In genomic region chr5:149712439-149713147, GRCh38 we compare ENCODE assay signal across 21 cellular contexts.
"Had no signal": no experiment of that assay in that cellular context is flagged by ENCODE, and none has a peak within 500 bp of the region (broad histone marks: within the 10 kb centered on the region; RNA-seq: fewer than 3 reads in every experiment).

No MANE protein-coding gene starts in this region.

- H3K36me3 ChIP-seq: colonic mucosa, ovary, right atrium auricular region, stomach, thoracic aorta, transverse colon had no signal

- H3K4me3 Mint-ChIP-seq: endodermal cell; naive thymus-derived CD4-positive, alpha-beta T cell; nephron progenitor cell had no signal

- H3K27ac Mint-ChIP-seq: endodermal cell, nephron progenitor cell had no signal

- H3K79me2 ChIP-seq: hepatocyte had no signal

- H3K27ac ChIP-seq: colonic mucosa, hepatocyte, ovary, right atrium auricular region, stomach, thoracic aorta, transverse colon had no signal

- H3K9me3 ChIP-seq: colonic mucosa, ovary, right atrium auricular region, stomach, thoracic aorta, transverse colon had no signal

- H2AFZ ChIP-seq: hepatocyte had no signal

- H3K4me1 Mint-ChIP-seq: naive thymus-derived CD4-positive, alpha-beta T cell; nephron progenitor cell had no signal

- H3K4me1 ChIP-seq: colonic mucosa, right atrium auricular region, stomach, transverse colon had no signal

- H3K27me3 ChIP-seq: colonic mucosa, hepatocyte, ovary, right atrium auricular region, transverse colon had no signal

- H3K4me3 ChIP-seq: colonic mucosa, hepatocyte, ovary, right atrium auricular region, stomach, thoracic aorta, transverse colon had no signal

- H3K4me2 ChIP-seq: hepatocyte had no signal

- DNase-seq: colonic mucosa; dermis blood vessel endothelial cell; effector CD4-positive, alpha-beta T cell; endodermal cell; erythroblast; foreskin melanocyte; kidney glomerular epithelial cell; naive thymus-derived CD4-positive, alpha-beta T cell; nephron progenitor cell; ovary; small intestine; stimulated activated CD4-positive, alpha-beta T cell treated with anti-CD3 and anti-CD28 coated beads, Interleukin-12 subunit alpha, Interleukin-12 subunit beta, amount 100 ng/mL, for 4 hours; stimulated activated naive CD4-positive, alpha-beta T cell; stomach; substantia nigra; transverse colon had no signal

- H3K9me3 Mint-ChIP-seq: endodermal cell, nephron progenitor cell had no signal

- ATAC-seq: naive thymus-derived CD4-positive, alpha-beta T cell had no signal

- FAIRE-seq: endothelial cell of umbilical vein, islet of Langerhans, small intestine had no signal
